In genomic region chr7:114364151-114364550, GRCh38 we compare ENCODE assay signal across 21 cellular contexts. TPM values are rescaled to one million over a fixed set of nuclear protein-coding genes. Genes with fewer than 3 reads are reported as not detected.
A peak's percentile ranks its signal among the peaks of the same experiment; 100 is the strongest.
DNase-seq lines count a peak whose midpoint lies in the region; ATAC-seq and TF ChIP-seq lines count a peak whose summit lies in the region.
"Had no signal": no experiment of that assay in that cellular context is flagged by ENCODE, and none has a peak within 500 bp of the region (broad histone marks: within the 10 kb centered on the region; RNA-seq: fewer than 3 reads in every experiment).

No MANE protein-coding gene starts in this region.

- peak; percentile 66 for ATAC-seq in GM23338
- no peak for ATAC-seq in HG02759 (IDR thresholded peaks at IDR 0.05; ENCODE audit: unreplicated experiment)
- ATAC-seq: A549, SK-N-SH treated with all-trans-retinoic acid at 6 μM for 48 hours had no signal

- H4K20me1 ChIP-seq in GM23338 (replicated peaks; ENCODE audit: insufficient read depth) (no peaks in the 10 kb centered on the region), neural progenitor cell (ENCODE audit: low read depth) (no peaks in the 10 kb centered on the region)

- H3K4me1 ChIP-seq in GM23338 (ENCODE audit: insufficient read depth) (peaks cover 26% of the 10 kb centered on the region), neural progenitor cell (peaks cover 21% of the 10 kb centered on the region)
- H3K4me1 ChIP-seq: A549, Peyer's patch had no signal

- 0 out of 2 replicates have a peak overlapping the region, but pooled peaks have one; percentile 10 for H3K27ac Mint-ChIP-seq in GM23338
- no peak overlapping the region for H3K27ac Mint-ChIP-seq in neural progenitor cell
- no peak overlapping the region for H3K27ac Mint-ChIP-seq in MCF 10A (ENCODE audit: low read depth, unreplicated experiment)

- H3K27me3 Mint-ChIP-seq in GM23338 (ENCODE audit: insufficient read depth, low read depth, poor library complexity) = peaks cover 2% of the 10 kb centered on the region
- no peaks in the 10 kb centered on the region for H3K27me3 Mint-ChIP-seq in neural progenitor cell (ENCODE audit: insufficient read depth, low read depth)
- H3K27me3 Mint-ChIP-seq in MCF 10A (ENCODE audit: insufficient read depth, unreplicated experiment) = peaks cover 71% of the 10 kb centered on the region

- TF ChIP-seq CTCF in GM23338 (conservative IDR thresholded peaks at IDR 0.05; ENCODE audit: low read depth in 2 of 2) (no peak), neural progenitor cell (IDR thresholded peaks at IDR 0.05) (no peak), MCF 10A (IDR thresholded peaks at IDR 0.05; ENCODE audit: unreplicated experiment) (no peak)

- H3K4me1 Mint-ChIP-seq in GM23338 (peaks cover 23% of the 10 kb centered on the region), neural progenitor cell (peaks cover 12% of the 10 kb centered on the region), MCF 10A (ENCODE audit: insufficient read depth, unreplicated experiment) (no peaks in the 10 kb centered on the region)

- H3K9me2 ChIP-seq in GM23338 (ENCODE audit: insufficient read depth) = 0 out of 2 replicates have a peak, but pooled peaks cover 3% of the 10 kb centered on the region

- peaks cover 8% of the 10 kb centered on the region; the same call in 2 of the 3 replicates for H3K9me3 Mint-ChIP-seq in GM23338
- H3K9me3 Mint-ChIP-seq in neural progenitor cell = peaks cover 4% of the 10 kb centered on the region
- no peaks in the 10 kb centered on the region for H3K9me3 Mint-ChIP-seq in MCF 10A (ENCODE audit: unreplicated experiment)

- H3K4me3 ChIP-seq in GM23338 (no peak overlapping the region), neural progenitor cell (no peak overlapping the region)
- H3K4me3 ChIP-seq: A549, Peyer's patch had no signal

- no peak overlapping the region for H3K27ac ChIP-seq in GM23338 (ENCODE audit: low read depth)
- H3K27ac ChIP-seq in neural progenitor cell = no peak overlapping the region
- H3K27ac ChIP-seq: A549, C4-2B, Peyer's patch had no signal

- H3K4me2 ChIP-seq in GM23338 (no peak overlapping the region), neural progenitor cell (peak overlapping the region; percentile 45)
- H3K4me2 ChIP-seq: A549 had no signal

- no peaks in the 10 kb centered on the region for H3K27me3 ChIP-seq in GM23338 (ENCODE audit: insufficient read depth)
- no peaks in the 10 kb centered on the region for H3K27me3 ChIP-seq in neural progenitor cell
- H3K27me3 ChIP-seq: Peyer's patch had no signal

- no peaks in the 10 kb centered on the region for H3F3A ChIP-seq in GM23338 (replicated peaks; ENCODE audit: low read depth)
- no peaks in the 10 kb centered on the region for H3F3A ChIP-seq in neural progenitor cell (ENCODE audit: low read depth)

- CTCF ChIA-PET in MCF 10A (lab: Yijun Ruan, JAX) = interaction anchor here (0.6 kb wide), 1 partner anchor 25 kb away, joined by 3 read pairs; no protein-coding TSS in a partner anchor

- peak; percentile 75 for DNase-seq in NCI-H748 (lab: John Stamatoyannopoulos, UW; ENCODE audit: unreplicated experiment)
- DNase-seq in NCI-H748 treated with DMSO at 0.1 percent for 48 hours (lab: John Stamatoyannopoulos, UW) = no peak
- peak; percentile 10 for DNase-seq in GM23338 (ENCODE audit: low spot score)
- DNase-seq in dermis blood vessel endothelial cell = peak; percentile 26
- peak; percentile 65 for DNase-seq in neural progenitor cell (ENCODE audit: low spot score)
- DNase-seq in MCF 10A (ENCODE audit: unreplicated experiment) = no peak
- DNase-seq in globus pallidus (ENCODE audit: low spot score) = no peak
- DNase-seq: H9, IMR-90, Karpas-422, MM.1S, NCI-H1092 treated with DMSO at 0.1 percent for 48 hours, NCI-H187 treated with DMSO at 0.1 percent for 48 hours, NCI-H2171 treated with DMSO at 0.1 percent for 48 hours, NCI-H446 treated with DMSO at 0.1 percent for 48 hours, NCI-H82, Peyer's patch had no signal

- no peak overlapping the region for H2AFZ ChIP-seq in GM23338
- H2AFZ ChIP-seq in neural progenitor cell (replicated peaks) = no peak overlapping the region

- BruUV-seq in MCF 10A (replicated peaks; lab: Mats Ljungman, UMichigan) = no TSS peak

- intact Hi-C loops in MCF 10A (cut with micrococcal nuclease) = no loop called here

- no peaks in the 10 kb centered on the region for H3K9me3 ChIP-seq in neural progenitor cell (ENCODE audit: low read depth)
- H3K9me3 ChIP-seq: A549, Peyer's patch had no signal

- H3K79me2 ChIP-seq in GM23338 (replicated peaks; ENCODE audit: insufficient read depth) (no peaks in the 10 kb centered on the region), neural progenitor cell (ENCODE audit: low read depth) (no peaks in the 10 kb centered on the region)

- H3K36me3 Mint-ChIP-seq in GM23338 (ENCODE audit: low read depth) = peaks cover 5% of the 10 kb centered on the region; the same call in 2 of the 3 replicates
- no peaks in the 10 kb centered on the region for H3K36me3 Mint-ChIP-seq in neural progenitor cell
- no peaks in the 10 kb centered on the region for H3K36me3 Mint-ChIP-seq in MCF 10A (ENCODE audit: insufficient read depth, unreplicated experiment)

- POLR2A ChIA-PET in MCF 10A (lab: Yijun Ruan, JAX) = no interaction called here

- H3K9ac ChIP-seq in neural progenitor cell = no peak overlapping the region

- H3K4me3 Mint-ChIP-seq in GM23338 (no peak overlapping the region), neural progenitor cell (no peak overlapping the region), MCF 10A (ENCODE audit: unreplicated experiment) (no peak overlapping the region)
- H3K4me3 Mint-ChIP-seq: H9 had no signal

- H3K36me3 ChIP-seq in GM23338 (ENCODE audit: insufficient read depth) (no peaks in the 10 kb centered on the region), neural progenitor cell (no peaks in the 10 kb centered on the region)
- H3K36me3 ChIP-seq: Peyer's patch had no signal

TF ChIP-seq in GM23338, 12 proteins besides CTCF, POLR2A, EP300 and RAD21:
- TF ChIP-seq JUNB (IDR thresholded peaks at IDR 0.05; ENCODE audit: unreplicated experiment) = no peak
- no peak for TF ChIP-seq EZH2phosphoT487 (IDR thresholded peaks at IDR 0.05; ENCODE audit: unreplicated experiment)
TF ChIP-seq in GM23338: peak in this region for 0.

RNA-seq across cellular contexts. Expression of gene FOXP2, which starts 50.5 kb away (rescaled TPM):
- total RNA-seq in GM23338 (2014; rRNA removed; shearing (Covaris generic)) = 0.24 TPM in 1 of 2 replicates, not detected in the other
- 0.03 and 0.31 TPM in 2 replicates for polyA plus RNA-seq in GM23338 (2016; fragmentation: Nextera tagmentation; extraction: Ambion mirVana)
- total RNA-seq in dermis blood vessel endothelial cell = 3.7 and 11.4 TPM in 2 replicates
- 0.25 and 1.1 TPM in 2 replicates for total RNA-seq in neural progenitor cell (ENCODE audit: low replicate concordance)
- total RNA-seq in MCF 10A (2022) = not detected in 2 replicates
- total RNA-seq: H9 had no signal

Comparison
In these comparisons a context has a peak if more than half of its experiments do, and no peak if none do; other contexts are left out.
1. DNase-seq: peak in NCI-H748 (single experiment), GM23338 (single experiment), dermis blood vessel endothelial cell (single experiment) and neural progenitor cell (single experiment); none in NCI-H748 treated with DMSO at 0.1 percent for 48 hours (single experiment), MCF 10A (single experiment) and globus pallidus (single experiment).